Comparison of ENCODE assay signal across 1 cellular context in the genomic region with DNA sequence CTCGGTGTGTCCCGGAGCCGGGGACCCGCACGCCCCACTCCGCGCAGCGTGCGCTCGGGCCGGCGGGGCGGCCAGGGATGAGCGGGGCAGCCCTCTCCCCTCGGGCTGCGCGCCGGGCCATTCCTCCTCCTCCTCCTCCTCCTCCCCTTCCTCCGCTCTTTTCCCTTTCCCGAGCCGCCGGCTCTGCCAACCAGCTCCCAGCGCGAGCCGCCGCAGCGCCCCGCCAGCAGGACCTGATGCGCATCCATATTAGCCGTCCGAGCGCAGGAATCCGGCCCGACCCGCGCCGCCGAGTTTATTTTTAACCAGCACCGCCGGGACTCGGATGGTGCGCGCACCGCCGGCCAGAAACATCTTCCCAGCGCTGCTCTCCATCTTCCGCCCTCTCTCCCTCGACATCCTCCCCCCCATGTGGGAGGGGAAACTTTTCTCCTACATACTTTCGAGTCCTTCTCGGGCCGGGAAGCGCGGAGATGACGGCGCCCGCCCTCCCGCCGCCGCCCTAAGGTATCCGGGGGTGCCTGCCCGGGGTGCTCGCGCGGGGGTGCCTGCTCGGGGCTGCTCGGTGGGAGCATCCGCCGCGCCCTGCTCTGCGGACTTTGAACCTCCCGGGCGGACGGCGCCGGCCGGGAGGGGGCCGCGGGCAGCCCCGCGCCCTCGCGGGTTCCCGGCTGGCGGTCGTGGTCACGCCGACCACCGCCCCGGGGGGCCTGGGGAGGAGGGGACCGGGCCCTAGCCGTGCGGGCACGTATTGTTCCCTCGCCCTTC.
TF ChIP-seq lines count a peak whose summit lies in the region.

No MANE protein-coding gene starts in this region.

TF ChIP-seq in neural cell, 6 proteins besides CTCF, POLR2A, EP300 and RAD21 (continued from another document):
- TF ChIP-seq EZH2 (IDR thresholded peaks at IDR 0.05; ENCODE audit: borderline replicate concordance, insufficient read depth, low read length, poor library complexity, severe bottlenecking) (no peak), POLR2AphosphoS5 (IDR thresholded peaks at IDR 0.05) (no peak), MXI1 (conservative IDR thresholded peaks at IDR 0.05; ENCODE audit: poor library complexity, severe bottlenecking) (no peak), TAF1 (IDR thresholded peaks at IDR 0.05; ENCODE audit: low read depth) (no peak)
